In the genomic region with DNA sequence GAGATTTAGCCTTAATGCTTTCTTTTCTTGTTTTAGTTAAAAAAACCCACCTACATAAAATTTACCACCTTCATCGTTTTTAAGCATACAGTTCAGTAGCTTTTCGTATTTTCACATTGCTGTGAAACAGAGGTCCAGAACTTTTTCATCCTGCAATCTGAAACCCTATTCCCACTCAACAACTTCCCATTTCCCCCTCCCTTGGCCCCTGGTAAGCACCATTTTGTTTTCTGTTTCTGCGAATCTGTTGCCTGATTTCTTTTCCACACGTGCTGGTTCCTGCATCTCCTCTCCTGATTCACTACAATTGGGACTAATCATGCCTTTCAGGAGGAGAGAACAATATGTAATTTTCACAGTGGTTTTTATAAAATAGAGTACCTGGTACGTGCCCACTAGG, we compare ENCODE assay signal across 23 cellular contexts.
A peak's percentile ranks its signal among the peaks of the same experiment; 100 is the strongest.
DNase-seq lines count a peak whose midpoint lies in the region; ATAC-seq and TF ChIP-seq lines count a peak whose summit lies in the region.
"Had no signal": no experiment of that assay in that cellular context is flagged by ENCODE, and none has a peak within 500 bp of the region (broad histone marks: within the 10 kb centered on the region; RNA-seq: fewer than 3 reads in every experiment).

No MANE protein-coding gene starts in this region.

- peaks cover 7% of the 10 kb centered on the region for H3K4me1 ChIP-seq in prostate gland (replicated peaks)
- H3K4me1 ChIP-seq: foreskin keratinocyte, SJCRH30 had no signal

- WGBS in prostate gland = 27% methylated on average over 5 of the region's 5 CpGs

- ATAC-seq in stimulated activated effector memory CD8-positive, alpha-beta T cell treated with anti-CD3 and anti-CD28 coated beads, Interleukin-12 subunit alpha, Interleukin-12 subunit beta, amount 100 ng/mL, for 72 hours = no peak
- ATAC-seq in GM18517 (IDR thresholded peaks at IDR 0.05; ENCODE audit: unreplicated experiment) = no peak
- ATAC-seq: esophagus mucosa, foreskin keratinocyte, T-cell, upper lobe of right lung had no signal

- intact Hi-C loops in prostate gland (cut with DNase I) = no loop called here

- no peak overlapping the region for H3K27ac Mint-ChIP-seq in stimulated activated effector memory CD8-positive, alpha-beta T cell treated with anti-CD3 and anti-CD28 coated beads, Interleukin-12 subunit alpha, Interleukin-12 subunit beta, amount 100 ng/mL, for 72 hours
- H3K27ac Mint-ChIP-seq: CD4-positive, CD25-positive, alpha-beta regulatory T cell; T-cell had no signal

- peak overlapping the region; percentile 29 to 34 for H3K27ac ChIP-seq in prostate gland
- H3K27ac ChIP-seq: adrenal gland, foreskin keratinocyte, neutrophil, SJCRH30, upper lobe of right lung had no signal

- no peaks in the 10 kb centered on the region for H3K27me3 ChIP-seq in prostate gland (replicated peaks; ENCODE audit: insufficient read depth)
- H3K27me3 ChIP-seq: adrenal gland, foreskin keratinocyte, neutrophil, SJCRH30, upper lobe of right lung had no signal

- TF ChIP-seq CTCF in prostate gland (IDR thresholded peaks at IDR 0.05) = no peak

- DNase-seq in NCI-H1930 (lab: John Stamatoyannopoulos, UW) (peak; percentile 45 to 52), NCI-H774 (lab: John Stamatoyannopoulos, UW) (peak; percentile 16), islet precursor cell (peak; percentile 16), prostate gland (ENCODE audit: low spot score) (no peak), HT-29 (ENCODE audit: low spot score) (no peak)
- DNase-seq in stimulated activated CD8-positive, alpha-beta memory T cell treated with anti-CD3 and anti-CD28 coated beads, Interleukin-4, amount 100 ng/mL, for 48 hours = no peak
- DNase-seq in stimulated activated effector memory CD8-positive, alpha-beta T cell treated with anti-CD3 and anti-CD28 coated beads, Interleukin-12 subunit alpha, Interleukin-12 subunit beta, amount 100 ng/mL, for 72 hours (ENCODE audit: low spot score in 2 of 2) = no peak
- DNase-seq: activated CD4-positive, alpha-beta T cell treated with anti-CD3 and anti-CD28 coated beads for 1 hour; activated naive CD4-positive, alpha-beta T cell; activated T-cell treated with anti-CD3 and anti-CD28 coated beads, Interleukin-2, amount 50 U/mL, for 48 hours; adrenal gland; CD4-positive, CD25-positive, alpha-beta regulatory T cell; effector CD8-positive, alpha-beta T cell; foreskin keratinocyte; Karpas-422; NCI-H2029; NCI-H446 treated with DMSO at 0.1 percent for 48 hours; SJCRH30; T-cell; upper lobe of right lung had no signal

- no peaks in the 10 kb centered on the region for H3K9me3 ChIP-seq in prostate gland
- H3K9me3 ChIP-seq: adrenal gland, neutrophil, SJCRH30, upper lobe of right lung had no signal

- TF ChIP-seq POLR2A in prostate gland (IDR thresholded peaks at IDR 0.05) = no peak

- H3K4me3 ChIP-seq in prostate gland = no peak overlapping the region
- H3K4me3 ChIP-seq: adrenal gland, SJCRH30, upper lobe of right lung had no signal

- no peaks in the 10 kb centered on the region for H3K36me3 ChIP-seq in prostate gland
- H3K36me3 ChIP-seq: adrenal gland, neutrophil, SJCRH30, upper lobe of right lung had no signal

- H3K36me3 Mint-ChIP-seq in stimulated activated effector memory CD8-positive, alpha-beta T cell treated with anti-CD3 and anti-CD28 coated beads, Interleukin-12 subunit alpha, Interleukin-12 subunit beta, amount 100 ng/mL, for 72 hours = no peaks in the 10 kb centered on the region
- H3K36me3 Mint-ChIP-seq: CD4-positive, CD25-positive, alpha-beta regulatory T cell; T-cell had no signal

- no peaks in the 10 kb centered on the region for H3K9me3 Mint-ChIP-seq in stimulated activated effector memory CD8-positive, alpha-beta T cell treated with anti-CD3 and anti-CD28 coated beads, Interleukin-12 subunit alpha, Interleukin-12 subunit beta, amount 100 ng/mL, for 72 hours
- H3K9me3 Mint-ChIP-seq: T-cell had no signal

- H3K4me1 Mint-ChIP-seq in stimulated activated effector memory CD8-positive, alpha-beta T cell treated with anti-CD3 and anti-CD28 coated beads, Interleukin-12 subunit alpha, Interleukin-12 subunit beta, amount 100 ng/mL, for 72 hours = no peaks in the 10 kb centered on the region
- H3K4me1 Mint-ChIP-seq: CD4-positive, CD25-positive, alpha-beta regulatory T cell; T-cell had no signal

- H3K4me3 Mint-ChIP-seq in stimulated activated effector memory CD8-positive, alpha-beta T cell treated with anti-CD3 and anti-CD28 coated beads, Interleukin-12 subunit alpha, Interleukin-12 subunit beta, amount 100 ng/mL, for 72 hours = no peak overlapping the region
- H3K4me3 Mint-ChIP-seq: CD4-positive, CD25-positive, alpha-beta regulatory T cell; T-cell had no signal

Comparison
In these comparisons a context has a peak if more than half of its experiments do, and no peak if none do; other contexts are left out.
1. DNase-seq: peak in NCI-H1930 (2 of 2), NCI-H774 (single experiment) and islet precursor cell (single experiment); none in prostate gland (single experiment), HT-29 (single experiment), stimulated activated CD8-positive, alpha-beta memory T cell treated with anti-CD3 and anti-CD28 coated beads, Interleukin-4, amount 100 ng/mL, for 48 hours (single experiment) and stimulated activated effector memory CD8-positive, alpha-beta T cell treated with anti-CD3 and anti-CD28 coated beads, Interleukin-12 subunit alpha, Interleukin-12 subunit beta, amount 100 ng/mL, for 72 hours (0 of 2).